In genomic region chr2:236570081-236570979, GRCh38 we compare ENCODE assay signal across 8 cellular contexts. TPM values are rescaled to one million over a fixed set of nuclear protein-coding genes. Genes with fewer than 3 reads are reported as not detected.
A peak's percentile ranks its signal among the peaks of the same experiment; 100 is the strongest.
DNase-seq lines count a peak whose midpoint lies in the region; ATAC-seq lines count a peak whose summit lies in the region.

No MANE protein-coding gene starts in this region.

- H3K27me3 ChIP-seq in SJSA1 (replicated peaks) (no peaks in the 10 kb centered on the region), iPS-18a (ENCODE audit: control insufficient read depth, insufficient read depth, low read length) (peaks cover 57% of the 10 kb centered on the region)
- H3K27me3 ChIP-seq in effector memory CD4-positive, alpha-beta T cell (replicated peaks; ENCODE audit: control insufficient read depth, insufficient read depth, low read length, poor library complexity, severe bottlenecking) = no peaks in the 10 kb centered on the region

- peak; percentile 69 for DNase-seq in DMS79 treated with DMSO at 0.1 percent for 48 hours (lab: John Stamatoyannopoulos, UW)
- no peak for DNase-seq in DMS79 (lab: John Stamatoyannopoulos, UW)
- DNase-seq in SJSA1 (ENCODE audit: low read depth in 1 of 2, low spot score in 2 of 2) = peak in 1 of 2 experiments; percentile 33
- DNase-seq in superior temporal gyrus (ENCODE audit: extremely low spot score) = peak; percentile 47
- DNase-seq in effector memory CD4-positive, alpha-beta T cell = no peak

- ATAC-seq in HG03457 (IDR thresholded peaks at IDR 0.05; ENCODE audit: unreplicated experiment) = no peak
- ATAC-seq in GM18519 (IDR thresholded peaks at IDR 0.05; ENCODE audit: low FRiP score, unreplicated experiment) = no peak

- H3K9me3 ChIP-seq in SJSA1 (replicated peaks) = no peaks in the 10 kb centered on the region
- no peaks in the 10 kb centered on the region for H3K9me3 ChIP-seq in iPS-18a (ENCODE audit: control insufficient read depth, low read depth, low read length)
- no peaks in the 10 kb centered on the region for H3K9me3 ChIP-seq in effector memory CD4-positive, alpha-beta T cell (ENCODE audit: control insufficient read depth, low read length)

- no peak overlapping the region for H3K27ac ChIP-seq in SJSA1
- no peak overlapping the region for H3K27ac ChIP-seq in iPS-18a (ENCODE audit: low read length)
- no peak overlapping the region for H3K27ac ChIP-seq in effector memory CD4-positive, alpha-beta T cell (ENCODE audit: insufficient read depth, low read length, poor library complexity, severe bottlenecking)

- peaks cover 16% of the 10 kb centered on the region for H3K4me1 ChIP-seq in SJSA1 (replicated peaks)
- peaks cover 52% of the 10 kb centered on the region for H3K4me1 ChIP-seq in iPS-18a (ENCODE audit: control insufficient read depth, low read depth, low read length)
- H3K4me1 ChIP-seq in effector memory CD4-positive, alpha-beta T cell (ENCODE audit: control insufficient read depth, insufficient read depth, low read length, poor library complexity, severe bottlenecking) = peaks cover 15% of the 10 kb centered on the region

- H3K9ac ChIP-seq in iPS-18a (ENCODE audit: low read length) = no peak overlapping the region

- H3K4me3 ChIP-seq in SJSA1 = peak overlapping the region; percentile 31
- H3K4me3 ChIP-seq in iPS-18a (ENCODE audit: low read length) = peak overlapping the region; percentile 51
- H3K4me3 ChIP-seq in effector memory CD4-positive, alpha-beta T cell (ENCODE audit: insufficient read depth, low read depth, low read length, poor library complexity, severe bottlenecking) = no peak overlapping the region

- H3K36me3 ChIP-seq in SJSA1 (no peaks in the 10 kb centered on the region), iPS-18a (ENCODE audit: control insufficient read depth, low read depth, low read length) (no peaks in the 10 kb centered on the region)
- H3K36me3 ChIP-seq in effector memory CD4-positive, alpha-beta T cell (ENCODE audit: control insufficient read depth, insufficient read depth, low read length) = peaks cover 4% of the 10 kb centered on the region

RNA-seq across cellular contexts. Expression of gene ACKR3, which starts 0.7 kb away (rescaled TPM):
- 4.3 and 8.5 TPM in 2 replicates for total RNA-seq in SJSA1 (2014; rRNA removed; shearing (Covaris generic))

Comparison
In these comparisons a context has a peak if more than half of its experiments do, and no peak if none do; other contexts are left out.
1. DNase-seq: peak in DMS79 treated with DMSO at 0.1 percent for 48 hours (single experiment) and superior temporal gyrus (single experiment); none in DMS79 (single experiment) and effector memory CD4-positive, alpha-beta T cell (0 of 3).